In genomic region chr12:81354327-81354932, GRCh38 we compare ENCODE assay signal across 20 cellular contexts.
"Had no signal": no experiment of that assay in that cellular context is flagged by ENCODE, and none has a peak within 500 bp of the region (broad histone marks: within the 10 kb centered on the region; RNA-seq: fewer than 3 reads in every experiment).

No MANE protein-coding gene starts in this region.

- DNase-seq: activated CD4-positive, alpha-beta T cell treated with anti-CD3 and anti-CD28 coated beads for 1 hour; activated CD8-positive, alpha-beta memory T cell treated with anti-CD3 and anti-CD28 coated beads for 24 hours; activated CD8-positive, alpha-beta memory T cell treated with anti-CD3 and anti-CD28 coated beads, Interleukin-2, amount 50 U/mL, for 4 hours; activated T-cell treated with anti-CD3 and anti-CD28 coated beads, Interleukin-2, amount 50 U/mL, for 24 hours; adrenal gland; central memory CD4-positive, alpha-beta T cell; effector memory CD4-positive, alpha-beta T cell; gastrocnemius medialis; head of caudate nucleus; islet precursor cell; left cardiac atrium; midbrain; natural killer cell; ovary; spleen; stimulated activated CD4-positive, alpha-beta T cell treated with anti-CD3 and anti-CD28 coated beads, Interleukin-4, amount 100 ng/mL, for 1 hour; stimulated activated naive CD8-positive, alpha-beta T cell treated with anti-CD3 and anti-CD28 coated beads, Interleukin-15, Interleukin-2, amounts not matched to agents 100 U/mL and 50 U/mL, for 24 hours; upper lobe of left lung had no signal

- ATAC-seq: activated T-helper 17 cell treated with anti-CD3 and anti-CD28 coated beads, Interleukin-2, amount 50 U/mL, for 72 hours; gastrocnemius medialis; left cardiac atrium; natural killer cell; stimulated activated naive CD8-positive, alpha-beta T cell treated with anti-CD3 and anti-CD28 coated beads, Interleukin-15, Interleukin-2, amounts not matched to agents 100 U/mL and 50 U/mL, for 24 hours had no signal

- H3K4me1 ChIP-seq: adrenal gland, gastrocnemius medialis, prostate gland, spleen, upper lobe of left lung had no signal

- H3K27ac ChIP-seq: adrenal gland, gastrocnemius medialis, ovary, prostate gland, spleen, upper lobe of left lung had no signal

- H3K4me3 ChIP-seq: adrenal gland, gastrocnemius medialis, ovary, prostate gland, spleen, upper lobe of left lung had no signal

- H3K36me3 ChIP-seq: adrenal gland, gastrocnemius medialis, ovary, prostate gland, spleen, upper lobe of left lung had no signal

- H3K9me3 ChIP-seq: adrenal gland, gastrocnemius medialis, ovary, prostate gland, spleen, upper lobe of left lung had no signal

- H3K27me3 ChIP-seq: adrenal gland, gastrocnemius medialis, ovary, spleen, upper lobe of left lung had no signal
